ENCODE assay signal across 8 cellular contexts in genomic region chr16:88737298-88738166, GRCh38. TPM values are rescaled to one million over a fixed set of nuclear protein-coding genes. Genes with fewer than 3 reads are reported as not detected.
DNase-seq lines count a peak whose midpoint lies in the region; ATAC-seq, FAIRE-seq and TF ChIP-seq lines count a peak whose summit lies in the region.
"Had no signal": no experiment of that assay in that cellular context is flagged by ENCODE, and none has a peak within 500 bp of the region (broad histone marks: within the 10 kb centered on the region; RNA-seq: fewer than 3 reads in every experiment).

No MANE protein-coding gene starts in this region.

- FAIRE-seq in urothelium cell line (lab: Jason Lieb, UNC), result peak; percentile 75
- FAIRE-seq: islet of Langerhans had no signal

- no peaks in the 10 kb centered on the region for H3K9me3 Mint-ChIP-seq in progenitor cell of endocrine pancreas (ENCODE audit: low read depth)

- DNase-seq in GM10248 (ENCODE audit: extremely low spot score) (peak; percentile 90), SHP77 treated with DMSO at 0.1 percent for 48 hours (lab: John Stamatoyannopoulos, UW) (peak; percentile 58), activated gamma-delta T cell (lab: John Stamatoyannopoulos, UW) (peak; percentile 51), glomerular endothelial cell (ENCODE audit: extremely low read depth, low read depth, low spot score) (peak; percentile 5), progenitor cell of endocrine pancreas (ENCODE audit: low spot score, unreplicated experiment) (peak; percentile 70), urothelium cell line (ENCODE audit: low spot score) (peak; percentile 83)

- H3K36me3 Mint-ChIP-seq in progenitor cell of endocrine pancreas (ENCODE audit: insufficient read depth), result no peaks in the 10 kb centered on the region

- H3K27me3 Mint-ChIP-seq in progenitor cell of endocrine pancreas, result peaks cover 3% of the 10 kb centered on the region

- POLR2A ChIA-PET in GM10248 (lab: Yijun Ruan, JAX), result interaction anchor here (1.0 kb wide), 1 partner anchor 43 kb away, joined by 3 read pairs; no protein-coding TSS in a partner anchor

- H3K4me3 Mint-ChIP-seq in progenitor cell of endocrine pancreas (ENCODE audit: low read depth), result no peak overlapping the region

- H3K27ac Mint-ChIP-seq in progenitor cell of endocrine pancreas, result no peak overlapping the region

- ATAC-seq in HG03108 (IDR thresholded peaks at IDR 0.05; ENCODE audit: unreplicated experiment), result peak; percentile 41

- TF ChIP-seq CTCF in GM10248 (IDR thresholded peaks at IDR 0.05; ENCODE audit: control extremely low read depth, extremely low read depth, low read depth, missing control alignments), result peak; percentile 95
- peak; percentile 100 for TF ChIP-seq CTCF in progenitor cell of endocrine pancreas (IDR thresholded peaks at IDR 0.05; ENCODE audit: unreplicated experiment)

- CTCF ChIA-PET in GM10248 (lab: Yijun Ruan, JAX), result interaction anchor here (0.6 to 6.0 kb wide), 67 partner anchors 10 to 1180 kb away, joined by 3 to 80 read pairs (median 5); partner anchors contain the start of genes APRT, CDH15, GALNS and MC1R

- H3K4me1 Mint-ChIP-seq in progenitor cell of endocrine pancreas (ENCODE audit: low read depth), result no peaks in the 10 kb centered on the region

RNA-seq across cellular contexts. Expression of gene CTU2, which starts 31.2 kb away (rescaled TPM):
- 17.5 and 17.8 TPM in 2 replicates for total RNA-seq in glomerular endothelial cell
- total RNA-seq in progenitor cell of endocrine pancreas, result 17.2 and 18.2 TPM in 2 replicates

RNA-seq across cellular contexts. Expression of gene RNF166, which starts 31.3 kb away (rescaled TPM):
- total RNA-seq in glomerular endothelial cell (27.3 and 36.0 TPM in 2 replicates), progenitor cell of endocrine pancreas (19.4 and 21.5 TPM in 2 replicates)

RNA-seq across cellular contexts. Expression of gene PIEZO1, which starts 47.5 kb away (rescaled TPM):
- total RNA-seq in glomerular endothelial cell (289 and 466 TPM in 2 replicates), progenitor cell of endocrine pancreas (37.7 and 44.7 TPM in 2 replicates)

RNA-seq across cellular contexts. Expression of gene SNAI3, which starts 51.2 kb away (rescaled TPM):
- 0.12 TPM in 1 of 2 replicates, not detected in the other for total RNA-seq in glomerular endothelial cell
- 1.2 and 1.9 TPM in 2 replicates for total RNA-seq in progenitor cell of endocrine pancreas

Comparison
In these comparisons a context has a peak if more than half of its experiments do, and no peak if none do; other contexts are left out.
1. Peak in every context shown above with its lines: DNase-seq and ATAC-seq.
2. DNase-seq: peak in every context shown above with its lines; median percentile 90 in GM10248; 83 in urothelium cell line; 70 in progenitor cell of endocrine pancreas; 58 in SHP77 treated with DMSO at 0.1 percent for 48 hours; 51 in activated gamma-delta T cell; 5 in glomerular endothelial cell.